17 cellular contexts compared by ENCODE assay signal in genomic region chr4:86449746-86450145, GRCh38.
"Had no signal": no experiment of that assay in that cellular context is flagged by ENCODE, and none has a peak within 500 bp of the region (broad histone marks: within the 10 kb centered on the region; RNA-seq: fewer than 3 reads in every experiment).

No MANE protein-coding gene starts in this region.

- H3K36me3 ChIP-seq: esophagus muscularis mucosa, left lung, ovary, suprapubic skin had no signal

- DNase-seq: activated CD4-positive, alpha-beta T cell treated with anti-CD3 and anti-CD28 coated beads for 36 hours; activated CD8-positive, alpha-beta memory T cell treated with anti-CD3 and anti-CD28 coated beads, Interleukin-2, amount 50 U/mL, for 4 hours; activated CD8-positive, alpha-beta T cell treated with anti-CD3 and anti-CD28 coated beads for 36 hours; activated naive CD8-positive, alpha-beta T cell treated with anti-CD3 and anti-CD28 coated beads, Interleukin-2, amount 10 ng/mL, durations not matched to agents 7 days and 5 days; anterior cingulate cortex; foreskin fibroblast; islet precursor cell; left lung; nephron progenitor cell; ovary; stimulated activated CD4-positive, alpha-beta T cell treated with anti-CD3 and anti-CD28 coated beads, Interleukin-12 subunit alpha, Interleukin-12 subunit beta, amount 100 ng/mL, for 4 hours; stimulated activated CD8-positive, alpha-beta memory T cell treated with anti-CD3 and anti-CD28 coated beads, Interleukin-4, amount 100 ng/mL, for 48 hours; stimulated activated naive CD8-positive, alpha-beta T cell treated with anti-CD3 and anti-CD28 coated beads, Interleukin-15, Interleukin-2, amounts not matched to agents 100 U/mL and 50 U/mL, for 24 hours; T-helper 9 cell had no signal

- ATAC-seq: activated CD4-positive, alpha-beta T cell treated with anti-CD3 and anti-CD28 coated beads for 36 hours; activated CD8-positive, alpha-beta T cell treated with anti-CD3 and anti-CD28 coated beads for 36 hours; left lung; stimulated activated naive CD8-positive, alpha-beta T cell treated with anti-CD3 and anti-CD28 coated beads, Interleukin-15, Interleukin-2, amounts not matched to agents 100 U/mL and 50 U/mL, for 24 hours had no signal

- H3K4me1 ChIP-seq: left lung had no signal

- H3K27ac ChIP-seq: esophagus muscularis mucosa, left lung, ovary, suprapubic skin, VCaP had no signal

- H3K4me3 ChIP-seq: esophagus muscularis mucosa, left lung, ovary, suprapubic skin had no signal

- H3K9me3 ChIP-seq: esophagus muscularis mucosa, ovary, suprapubic skin had no signal

- H3K27me3 ChIP-seq: esophagus muscularis mucosa, left lung, ovary, suprapubic skin had no signal
